Comparison of ENCODE assay signal across 8 cellular contexts in genomic region chr10:70672165-70672992, GRCh38. TPM values are rescaled to one million over a fixed set of nuclear protein-coding genes. Genes with fewer than 3 reads are reported as not detected.
DNase-seq lines count a peak whose midpoint lies in the region; TF ChIP-seq lines count a peak whose summit lies in the region.

Gene ADAMTS14, plus strand, starts transcription at chr10:70672506. Its CDS starts 297 bp downstream, at chr10:70672803.

- peaks cover 7% of the 10 kb centered on the region for H3K27me3 ChIP-seq in kidney epithelial cell (ENCODE audit: control insufficient read depth, insufficient read depth, low read length)

- TF ChIP-seq CTCF in cardiac fibroblast (IDR thresholded peaks at IDR 0.05; ENCODE audit: low read depth, low read length): no peak
- no peak for TF ChIP-seq CTCF in kidney epithelial cell (IDR thresholded peaks at IDR 0.05; ENCODE audit: insufficient read depth, low read length, poor library complexity, severe bottlenecking)
- no peak for TF ChIP-seq CTCF in GM10248 (IDR thresholded peaks at IDR 0.05; ENCODE audit: control extremely low read depth, extremely low read depth, low read depth, missing control alignments)

- H3K36me3 ChIP-seq in kidney epithelial cell (ENCODE audit: control insufficient read depth, insufficient read depth, low read length): no peaks in the 10 kb centered on the region

- CTCF ChIA-PET in GM10248 (lab: Yijun Ruan, JAX): no interaction called here

- H3K4me3 ChIP-seq in cardiac fibroblast (replicated peaks in 1 of 2; ENCODE audit: low read depth in 2 of 2, low read length in 2 of 2) (peak within 1 kb of the TSS; percentile 47 to 50), kidney epithelial cell (ENCODE audit: low read depth, low read length) (peak within 1 kb of the TSS; percentile 26)

- POLR2A ChIA-PET in GM10248 (lab: Yijun Ruan, JAX): no interaction called here

- DNase-seq in NCI-H82 (lab: John Stamatoyannopoulos, UW): peak; percentile 54
- no peak for DNase-seq in NCI-H82 treated with DMSO at 0.1 percent for 48 hours (lab: John Stamatoyannopoulos, UW; ENCODE audit: unreplicated experiment)
- DNase-seq in RPMI7951 (ENCODE audit: low read depth): peak; percentile 91
- DNase-seq in cardiac fibroblast (ENCODE audit: low read depth in 2 of 2): peak; percentile 47 to 48
- no peak for DNase-seq in kidney epithelial cell (ENCODE audit: low read depth)
- DNase-seq in stimulated activated CD8-positive, alpha-beta memory T cell treated with anti-CD3 and anti-CD28 coated beads, Interleukin-4, amount 100 ng/mL, for 24 hours (ENCODE audit: low read depth): peak; percentile 22
- DNase-seq in GM10248 (ENCODE audit: extremely low spot score): no peak
- DNase-seq in cerebellum (ENCODE audit: low spot score): no peak

RNA-seq across cellular contexts. Expression of gene ADAMTS14, which starts in this region (rescaled TPM):
- 10.1 and 11.0 TPM in 2 replicates for total RNA-seq in RPMI7951 (2014; rRNA removed; shearing (Covaris generic))
- total RNA-seq in kidney epithelial cell: 1.3 and 1.6 TPM in 2 replicates
- total RNA-seq in cerebellum: 1.2 TPM

Comparison
In these comparisons a context has a peak if more than half of its experiments do, and no peak if none do; other contexts are left out.
1. DNase-seq: peak in NCI-H82 (single experiment), RPMI7951 (single experiment), cardiac fibroblast (2 of 2) and stimulated activated CD8-positive, alpha-beta memory T cell treated with anti-CD3 and anti-CD28 coated beads, Interleukin-4, amount 100 ng/mL, for 24 hours (single experiment); none in NCI-H82 treated with DMSO at 0.1 percent for 48 hours (single experiment), kidney epithelial cell (single experiment), GM10248 (single experiment) and cerebellum (single experiment).